ENCODE assay signal across 19 cellular contexts in the genomic region with DNA sequence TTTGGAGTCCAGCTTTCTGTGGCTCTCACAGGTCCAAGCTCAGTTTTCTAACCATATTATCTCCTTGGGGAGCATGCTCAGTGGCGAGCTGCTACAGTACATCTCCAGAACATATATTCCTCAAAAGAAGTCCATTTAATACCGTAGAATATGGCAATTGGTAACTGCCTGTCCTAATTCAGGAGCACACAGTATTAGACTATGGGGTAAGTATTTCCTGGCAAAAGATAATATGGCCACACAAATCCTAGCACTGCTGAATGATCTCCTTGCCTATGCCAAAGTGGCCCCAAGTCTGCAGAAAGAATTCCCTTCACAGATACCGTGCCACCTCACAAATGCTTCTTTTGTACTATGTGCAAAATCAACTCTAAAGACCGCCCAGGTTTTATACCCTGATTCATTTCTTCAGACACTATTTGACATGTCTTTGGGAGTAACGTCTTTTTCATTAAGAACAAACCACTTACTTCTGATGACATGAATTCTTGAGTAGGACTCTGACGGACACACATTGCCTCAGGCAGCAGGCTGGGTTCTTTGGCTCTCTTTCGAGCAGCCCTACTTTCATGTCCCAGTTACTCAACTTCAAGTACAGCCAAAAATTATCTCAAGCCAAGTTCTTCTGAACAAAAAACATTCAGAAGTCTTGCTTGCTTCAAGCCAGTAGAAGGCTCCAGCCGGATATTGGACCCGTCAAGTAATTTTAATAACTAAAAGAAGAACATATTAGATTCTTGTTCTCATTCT.
DNase-seq lines count a peak whose midpoint lies in the region; ATAC-seq and TF ChIP-seq lines count a peak whose summit lies in the region.
"Had no signal": no experiment of that assay in that cellular context is flagged by ENCODE, and none has a peak within 500 bp of the region (broad histone marks: within the 10 kb centered on the region; RNA-seq: fewer than 3 reads in every experiment).

No MANE protein-coding gene starts in this region.

- no peak overlapping the region for H3K27ac Mint-ChIP-seq in WTC11
- H3K27ac Mint-ChIP-seq in CD4-positive, alpha-beta T cell, result no peak overlapping the region
- H3K27ac Mint-ChIP-seq: GM23338, naive B cell, progenitor cell of endocrine pancreas, type B pancreatic cell had no signal

- peak overlapping the region in 4 of 12 donors; percentile 4 to 58 (median 16) for H3K27ac ChIP-seq in heart left ventricle
- H3K27ac ChIP-seq in CD4-positive, alpha-beta T cell (ENCODE audit: low read depth, low read length), result no peak overlapping the region

- H3K36me3 ChIP-seq in heart left ventricle, result no peaks in the 10 kb centered on the region

- H3K9me3 ChIP-seq in heart left ventricle, result no peaks in the 10 kb centered on the region
- no peaks in the 10 kb centered on the region for H3K9me3 ChIP-seq in CD4-positive, alpha-beta T cell (ENCODE audit: control insufficient read depth, low read length)

- no peak overlapping the region for H3K4me3 ChIP-seq in heart left ventricle
- H3K4me3 ChIP-seq: GM23338, lung had no signal

- H3K4me3 Mint-ChIP-seq in WTC11, result no peak overlapping the region
- no peak overlapping the region for H3K4me3 Mint-ChIP-seq in CD4-positive, alpha-beta T cell
- H3K4me3 Mint-ChIP-seq: GM23338, naive B cell, type B pancreatic cell had no signal

- no peaks in the 10 kb centered on the region for H3K4me1 ChIP-seq in heart left ventricle

- no peaks in the 10 kb centered on the region for H3K27me3 ChIP-seq in heart left ventricle
- no peaks in the 10 kb centered on the region for H3K27me3 ChIP-seq in CD4-positive, alpha-beta T cell (ENCODE audit: control insufficient read depth, insufficient read depth, low read length)

- ATAC-seq in heart left ventricle (peak; percentile 65 to 95 (median 82)), HG02588 (IDR thresholded peaks at IDR 0.05; ENCODE audit: unreplicated experiment) (no peak), WTC11 (no peak)
- no peak for ATAC-seq in CD4-positive, alpha-beta T cell (ENCODE audit: poor library complexity)
- ATAC-seq: GM23338 had no signal

- WGBS in heart left ventricle, 4 donors, result 79 to 80% (median 79%) methylated on average over 9 of the region's 9 CpGs

- 0 out of 2 replicates have a peak, but pooled peaks cover 3% of the 10 kb centered on the region for H3K27me3 Mint-ChIP-seq in WTC11 (ENCODE audit: low read depth)
- no peaks in the 10 kb centered on the region for H3K27me3 Mint-ChIP-seq in CD4-positive, alpha-beta T cell
- H3K27me3 Mint-ChIP-seq: naive B cell, progenitor cell of endocrine pancreas, type B pancreatic cell had no signal

- TF ChIP-seq CTCF in heart left ventricle (IDR thresholded peaks at IDR 0.05) (peak in 1 of 12 donors; percentile 12), WTC11 (IDR thresholded peaks at IDR 0.05) (no peak)
- no peak for TF ChIP-seq CTCF in CD4-positive, alpha-beta T cell (IDR thresholded peaks at IDR 0.05)

- intact Hi-C loops in heart left ventricle (cut with DNase I), result no loop called here
- intact Hi-C loops in CD4-positive, alpha-beta T cell (cut with DNase I, micrococcal nuclease), result no loop called here

- TF ChIP-seq POLR2A in heart left ventricle (IDR thresholded peaks at IDR 0.05), result no peak

- H3K36me3 Mint-ChIP-seq in WTC11, result no peaks in the 10 kb centered on the region
- no peaks in the 10 kb centered on the region for H3K36me3 Mint-ChIP-seq in CD4-positive, alpha-beta T cell (ENCODE audit: low read depth)
- H3K36me3 Mint-ChIP-seq: naive B cell, type B pancreatic cell had no signal

- CTCF ChIA-PET in WTC11 (lab: Charles Lee), result no interaction called here
- CTCF ChIA-PET in CD4-positive, alpha-beta T cell (lab: Charles Lee), result no interaction called here

- H3K9me3 Mint-ChIP-seq in WTC11, result 0 out of 2 replicates have a peak, but pooled peaks cover 3% of the 10 kb centered on the region
- H3K9me3 Mint-ChIP-seq in CD4-positive, alpha-beta T cell, result peaks cover 4% of the 10 kb centered on the region
- H3K9me3 Mint-ChIP-seq: GM23338, type B pancreatic cell had no signal

- H3K4me1 Mint-ChIP-seq in WTC11, result no peaks in the 10 kb centered on the region
- H3K4me1 Mint-ChIP-seq in CD4-positive, alpha-beta T cell (ENCODE audit: low read depth), result no peaks in the 10 kb centered on the region
- H3K4me1 Mint-ChIP-seq: GM23338, naive B cell had no signal

- DNase-seq in AG20443 (ENCODE audit: low spot score), result peak; percentile 82
- DNase-seq in cerebellar cortex (ENCODE audit: low spot score), result peak; percentile 26
- DNase-seq in heart left ventricle, result peak in 3 of 5 donors; percentile 23 to 43 (median 36)
- peak; percentile 22 for DNase-seq in putamen (ENCODE audit: low spot score)
- DNase-seq in WTC11 (ENCODE audit: low spot score), result no peak
- DNase-seq in NCI-H1105 (lab: John Stamatoyannopoulos, UW), result no peak
- DNase-seq in CD4-positive, alpha-beta T cell, result no peak
- DNase-seq: activated CD4-positive, alpha-beta T cell treated with anti-CD3 and anti-CD28 coated beads for 48 hours; activated effector memory CD4-positive, alpha-beta T cell treated with Interleukin-2 at 50 U/mL for 16 hours; DND-41; naive B cell; NCI-H1417 treated with DMSO at 0.1 percent for 48 hours; NCI-H2171 treated with DMSO at 0.1 percent for 48 hours; stimulated activated naive CD4-positive, alpha-beta T cell had no signal

- POLR2A ChIA-PET in WTC11 (lab: Charles Lee), result no interaction called here
- POLR2A ChIA-PET in CD4-positive, alpha-beta T cell (lab: Charles Lee), result no interaction called here

TF ChIP-seq in WTC11, 78 proteins besides CTCF, POLR2A, EP300 and RAD21:
- no peak for TF ChIP-seq CREM (CRISPR knock-in tag; IDR thresholded peaks at IDR 0.05)
- TF ChIP-seq, protein P1, sequence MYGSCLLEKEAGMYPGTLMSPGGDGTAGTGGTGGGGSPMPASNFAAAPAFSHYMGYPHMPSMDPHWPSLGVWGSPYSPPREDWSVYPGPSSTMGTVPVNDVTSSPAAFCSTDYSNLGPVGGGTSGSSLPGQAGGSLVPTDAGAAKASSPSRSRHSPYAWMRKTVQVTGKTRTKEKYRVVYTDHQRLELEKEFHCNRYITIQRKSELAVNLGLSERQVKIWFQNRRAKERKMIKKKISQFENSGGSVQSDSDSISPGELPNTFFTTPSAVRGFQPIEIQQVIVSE (CRISPR knock-in tag; IDR thresholded peaks at IDR 0.05; ENCODE audit: borderline replicate concordance), result no peak

Comparison
In these comparisons a context has a peak if more than half of its experiments do, and no peak if none do; other contexts are left out.
1. DNase-seq: peak in AG20443 (single experiment), cerebellar cortex (single experiment), heart left ventricle (3 of 5) and putamen (single experiment); none in WTC11 (single experiment), NCI-H1105 (single experiment) and CD4-positive, alpha-beta T cell (0 of 10).
2. ATAC-seq: peak in heart left ventricle (4 of 4); none in HG02588 (single experiment), WTC11 (single experiment) and CD4-positive, alpha-beta T cell (single experiment).